Comparison of ENCODE assay signal across 8 cellular contexts in genomic region chr11:783581-784015, GRCh38. TPM values are rescaled to one million over a fixed set of nuclear protein-coding genes. Genes with fewer than 3 reads are reported as not detected.
DNase-seq lines count a peak whose midpoint lies in the region; ATAC-seq, FAIRE-seq and TF ChIP-seq lines count a peak whose summit lies in the region.

No MANE protein-coding gene starts in this region.

- peaks cover 9% of the 10 kb centered on the region for H3K4me1 Mint-ChIP-seq in astrocyte (ENCODE audit: low read depth, unreplicated experiment)
- H3K4me1 Mint-ChIP-seq in activated CD8-positive, alpha-beta memory T cell treated with anti-CD3 and anti-CD28 coated beads, Interleukin-2, amount 10 ng/mL, durations not matched to agents 7 days and 5 days: peaks cover 15% of the 10 kb centered on the region

- no peaks in the 10 kb centered on the region for H3K36me3 ChIP-seq in astrocyte (ENCODE audit: insufficient read depth, low read length)
- no peaks in the 10 kb centered on the region for H3K36me3 ChIP-seq in hepatocyte (replicated peaks; ENCODE audit: insufficient read depth, low read depth)

- 6% methylated on average over 24 of the region's 24 CpGs for whole genome bisulfite sequencing in hepatocyte (ENCODE audit: low lambda C conversion rate, missing lambda C conversion rate)

- no peak for TF ChIP-seq POLR2A in H54 (IDR thresholded peaks at IDR 0.05; ENCODE audit: low read depth, low read length)

- peak overlapping the region; percentile 23 for H3K27ac ChIP-seq in astrocyte (ENCODE audit: low read depth, low read length)
- peak overlapping the region; percentile 10 for H3K27ac ChIP-seq in hepatocyte

- DNase-seq in DMS153 (lab: John Stamatoyannopoulos, UW) (peak; percentile 54), NCI-H187 (lab: John Stamatoyannopoulos, UW) (peak; percentile 31 to 81), astrocyte (ENCODE audit: low read depth) (peak; percentile 86), hepatocyte (ENCODE audit: low spot score) (peak; percentile 93), retina (peak; percentile 88), GM19239 (ENCODE audit: insufficient read length, low spot score) (no peak), H54 (ENCODE audit: insufficient read length, low spot score) (no peak)
- no peak for DNase-seq in activated CD8-positive, alpha-beta memory T cell treated with anti-CD3 and anti-CD28 coated beads, Interleukin-2, amount 10 ng/mL, durations not matched to agents 7 days and 5 days

- CTCF ChIA-PET in activated CD8-positive, alpha-beta memory T cell treated with anti-CD3 and anti-CD28 coated beads, Interleukin-2, amount 10 ng/mL, durations not matched to agents 7 days and 5 days (lab: Charles Lee): interaction anchor here (0.7 kb wide), 1 partner anchor 37 kb away, joined by 3 read pairs; the partner anchor contains the start of gene TALDO1

- peaks cover 40% of the 10 kb centered on the region for H4K20me1 ChIP-seq in astrocyte (ENCODE audit: insufficient read depth, low read length)
- peaks cover 4% of the 10 kb centered on the region for H4K20me1 ChIP-seq in hepatocyte (ENCODE audit: insufficient read depth, poor library complexity, severe bottlenecking)

- H3K4me1 ChIP-seq in astrocyte (ENCODE audit: insufficient read depth, low read length) (peaks cover 9% of the 10 kb centered on the region), hepatocyte (ENCODE audit: insufficient read depth) (peaks cover 10% of the 10 kb centered on the region)

- FAIRE-seq in astrocyte (lab: Jason Lieb, UNC) (no peak), GM19239 (lab: Jason Lieb, UNC) (no peak), H54 (lab: Jason Lieb, UNC) (no peak)

- no peak for ATAC-seq in activated CD8-positive, alpha-beta memory T cell treated with anti-CD3 and anti-CD28 coated beads, Interleukin-2, amount 10 ng/mL, durations not matched to agents 7 days and 5 days

- no peak overlapping the region for H3K27ac Mint-ChIP-seq in astrocyte (ENCODE audit: unreplicated experiment)
- H3K27ac Mint-ChIP-seq in activated CD8-positive, alpha-beta memory T cell treated with anti-CD3 and anti-CD28 coated beads, Interleukin-2, amount 10 ng/mL, durations not matched to agents 7 days and 5 days: no peak overlapping the region

- H3K4me3 ChIP-seq in astrocyte (ENCODE audit: insufficient read depth, low read depth, low read length) (no peak overlapping the region), hepatocyte (no peak overlapping the region)

- peak overlapping the region; percentile 37 for H3K4me3 Mint-ChIP-seq in astrocyte (ENCODE audit: unreplicated experiment)
- no peak overlapping the region for H3K4me3 Mint-ChIP-seq in activated CD8-positive, alpha-beta memory T cell treated with anti-CD3 and anti-CD28 coated beads, Interleukin-2, amount 10 ng/mL, durations not matched to agents 7 days and 5 days

- H3K9me2 ChIP-seq in hepatocyte (replicated peaks; ENCODE audit: insufficient read depth): no peaks in the 10 kb centered on the region

- no peaks in the 10 kb centered on the region for H3K27me3 ChIP-seq in astrocyte (ENCODE audit: insufficient read depth, low read length)
- H3K27me3 ChIP-seq in hepatocyte: no peaks in the 10 kb centered on the region

- peak overlapping the region; percentile 69 for H3K4me2 ChIP-seq in astrocyte (ENCODE audit: low read length)
- peak overlapping the region; percentile 35 for H3K4me2 ChIP-seq in hepatocyte

- peaks cover 4% of the 10 kb centered on the region for H3K36me3 Mint-ChIP-seq in astrocyte (ENCODE audit: low read depth, unreplicated experiment)
- peaks cover 5% of the 10 kb centered on the region for H3K36me3 Mint-ChIP-seq in activated CD8-positive, alpha-beta memory T cell treated with anti-CD3 and anti-CD28 coated beads, Interleukin-2, amount 10 ng/mL, durations not matched to agents 7 days and 5 days

- H3K9me3 Mint-ChIP-seq in astrocyte (ENCODE audit: unreplicated experiment): no peaks in the 10 kb centered on the region
- no peaks in the 10 kb centered on the region for H3K9me3 Mint-ChIP-seq in activated CD8-positive, alpha-beta memory T cell treated with anti-CD3 and anti-CD28 coated beads, Interleukin-2, amount 10 ng/mL, durations not matched to agents 7 days and 5 days (ENCODE audit: low read depth)

- TF ChIP-seq CTCF in astrocyte (IDR thresholded peaks at IDR 0.05; ENCODE audit: insufficient read depth, low read depth, low read length) (peak; percentile 71), hepatocyte (IDR thresholded peaks at IDR 0.05; ENCODE audit: poor library complexity) (peak; percentile 82)

- H3K9ac ChIP-seq in astrocyte (ENCODE audit: low read length): peak overlapping the region; percentile 49

- peak overlapping the region; percentile 60 for H2AFZ ChIP-seq in astrocyte (ENCODE audit: low read depth, low read length)
- no peak overlapping the region for H2AFZ ChIP-seq in hepatocyte

- no peaks in the 10 kb centered on the region for H3K9me3 ChIP-seq in astrocyte (ENCODE audit: insufficient read depth, low read depth, low read length)
- H3K9me3 ChIP-seq in hepatocyte (ENCODE audit: low read depth): no peaks in the 10 kb centered on the region

- H3K79me2 ChIP-seq in astrocyte (ENCODE audit: insufficient read depth, low read length): peaks cover 19% of the 10 kb centered on the region
- peaks cover 6% of the 10 kb centered on the region for H3K79me2 ChIP-seq in hepatocyte

- no peaks in the 10 kb centered on the region for H3K27me3 Mint-ChIP-seq in astrocyte (ENCODE audit: low read depth, unreplicated experiment)
- no peaks in the 10 kb centered on the region for H3K27me3 Mint-ChIP-seq in activated CD8-positive, alpha-beta memory T cell treated with anti-CD3 and anti-CD28 coated beads, Interleukin-2, amount 10 ng/mL, durations not matched to agents 7 days and 5 days

RNA-seq across cellular contexts. Expression of gene CEND1, which starts 6.3 kb away (rescaled TPM):
- 0.59 and 0.62 TPM in 2 replicates for total RNA-seq in astrocyte
- total RNA-seq in hepatocyte: not detected in 2 replicates
- polyA plus RNA-seq in hepatocyte: 0.39 TPM in 1 of 2 replicates, not detected in the other
- 1 to 10 TPM; 1.3 to 3.7 TPM for total RNA-seq in activated CD8-positive, alpha-beta memory T cell treated with anti-CD3 and anti-CD28 coated beads, Interleukin-2, amount 10 ng/mL, durations not matched to agents 7 days and 5 days

RNA-seq across cellular contexts. Expression of gene GATD1, which starts 6.3 kb away (rescaled TPM):
- 51.9 and 60.0 TPM in 2 replicates for total RNA-seq in astrocyte
- total RNA-seq in hepatocyte: 21.4 and 24.2 TPM in 2 replicates
- 21.6 and 29.0 TPM in 2 replicates for polyA plus RNA-seq in hepatocyte
- 10 to 100 TPM; 62.4 to 79.4 TPM for total RNA-seq in activated CD8-positive, alpha-beta memory T cell treated with anti-CD3 and anti-CD28 coated beads, Interleukin-2, amount 10 ng/mL, durations not matched to agents 7 days and 5 days

RNA-seq across cellular contexts. Expression of gene SLC25A22, which starts 14.5 kb away (rescaled TPM):
- total RNA-seq in astrocyte (20.5 and 21.4 TPM in 2 replicates), hepatocyte (11.1 and 16.2 TPM in 2 replicates)
- polyA plus RNA-seq in hepatocyte: 19.7 and 23.7 TPM in 2 replicates
- 10 to 100 TPM; 49.4 to 54.7 TPM for total RNA-seq in activated CD8-positive, alpha-beta memory T cell treated with anti-CD3 and anti-CD28 coated beads, Interleukin-2, amount 10 ng/mL, durations not matched to agents 7 days and 5 days

RNA-seq across cellular contexts. Expression of gene PIDD1, which starts 21.4 kb away (rescaled TPM):
- 22.2 and 26.8 TPM in 2 replicates for total RNA-seq in astrocyte
- 7.1 and 11.1 TPM in 2 replicates for total RNA-seq in hepatocyte
- polyA plus RNA-seq in hepatocyte: 16.3 and 29.5 TPM in 2 replicates
- 10 to 100 TPM; 42.4 to 59.8 TPM for total RNA-seq in activated CD8-positive, alpha-beta memory T cell treated with anti-CD3 and anti-CD28 coated beads, Interleukin-2, amount 10 ng/mL, durations not matched to agents 7 days and 5 days

RNA-seq across cellular contexts. Expression of gene RPLP2, which starts 26.2 kb away (rescaled TPM):
- total RNA-seq in astrocyte: 1,592 and 1,666 TPM in 2 replicates
- total RNA-seq in hepatocyte: 342 and 401 TPM in 2 replicates
- 468 and 539 TPM in 2 replicates for polyA plus RNA-seq in hepatocyte
- total RNA-seq in activated CD8-positive, alpha-beta memory T cell treated with anti-CD3 and anti-CD28 coated beads, Interleukin-2, amount 10 ng/mL, durations not matched to agents 7 days and 5 days: 1,000 to 10,000 TPM; 1,844 to 1,872 TPM

Comparison
In these comparisons a context has a peak if more than half of its experiments do, and no peak if none do; other contexts are left out.
1. DNase-seq: peak in DMS153 (single experiment), NCI-H187 (2 of 2), astrocyte (single experiment), hepatocyte (single experiment) and retina (single experiment); none in activated CD8-positive, alpha-beta memory T cell treated with anti-CD3 and anti-CD28 coated beads, Interleukin-2, amount 10 ng/mL, durations not matched to agents 7 days and 5 days (single experiment), GM19239 (single experiment) and H54 (single experiment).